ENCODE assay signal across 8 cellular contexts in genomic region chr4:71052034-71052433, GRCh38.
"Had no signal": no experiment of that assay in that cellular context is flagged by ENCODE, and none has a peak within 500 bp of the region (broad histone marks: within the 10 kb centered on the region; RNA-seq: fewer than 3 reads in every experiment).

No MANE protein-coding gene starts in this region.

- FAIRE-seq: G401.6, GM12878, GM12891, GM12892, GM18507, GM19239 had no signal

- ATAC-seq: GM12878 had no signal

- DNase-seq: GDM1, GF-D8 had no signal

- H3K4me3 ChIP-seq: GM12878 had no signal
